In genomic region chr7:137789215-137789899, GRCh38 we compare ENCODE assay signal across 16 cellular contexts.
"Had no signal": no experiment of that assay in that cellular context is flagged by ENCODE, and none has a peak within 500 bp of the region (broad histone marks: within the 10 kb centered on the region; RNA-seq: fewer than 3 reads in every experiment).

No MANE protein-coding gene starts in this region.

- DNase-seq: activated CD4-positive, alpha-beta T cell treated with anti-CD3 and anti-CD28 coated beads, Interleukin-2, amount 50 U/mL, for 48 hours; activated CD4-positive, CD25-positive, alpha-beta regulatory T cell treated with anti-CD3 and anti-CD28 coated beads, Interleukin-2, amount 50 U/mL, for 72 hours; activated gamma-delta T cell; activated T-cell treated with anti-CD3 and anti-CD28 coated beads, Interleukin-2, amount 50 U/mL, for 4 hours; cortex of kidney; effector memory CD4-positive, alpha-beta T cell; gastrocnemius medialis; heart right ventricle; SHP77 treated with DMSO at 0.1 percent for 48 hours; stimulated activated CD4-positive, alpha-beta T cell treated with anti-CD3 and anti-CD28 coated beads, Interleukin-15, amount 100 ng/mL, for 24 hours; stimulated activated CD4-positive, alpha-beta T cell treated with anti-CD3 and anti-CD28 coated beads, Interleukin-4, amount 100 ng/mL, for 4 hours; stomach; tibial artery had no signal

- H3K4me3 ChIP-seq: gastrocnemius medialis, heart right ventricle, stomach, tibial artery had no signal

- H3K9me3 Mint-ChIP-seq: activated T-cell treated with anti-CD3 and anti-CD28 coated beads, Interleukin-2, amount 50 U/mL, for 4 hours had no signal

- H3K36me3 Mint-ChIP-seq: activated naive CD8-positive, alpha-beta T cell had no signal

- ATAC-seq: activated T-cell treated with anti-CD3 and anti-CD28 coated beads, Interleukin-2, amount 50 U/mL, for 4 hours; gastrocnemius medialis; left lobe of liver; natural killer cell treated with Interleukin-12 subunit alpha and Interleukin-12 subunit beta and Interleukin-15 and Interleukin-18, amount 100 ng/mL, for 72 hours had no signal

- H3K27ac Mint-ChIP-seq: activated naive CD8-positive, alpha-beta T cell; natural killer cell treated with Interleukin-12 subunit alpha and Interleukin-12 subunit beta and Interleukin-15 and Interleukin-18, amount 100 ng/mL, for 72 hours had no signal

- H3K4me3 Mint-ChIP-seq: activated naive CD8-positive, alpha-beta T cell; activated T-cell treated with anti-CD3 and anti-CD28 coated beads, Interleukin-2, amount 50 U/mL, for 4 hours; natural killer cell treated with Interleukin-12 subunit alpha and Interleukin-12 subunit beta and Interleukin-15 and Interleukin-18, amount 100 ng/mL, for 72 hours had no signal
